ENCODE assay signal across 28 cellular contexts in the genomic region with DNA sequence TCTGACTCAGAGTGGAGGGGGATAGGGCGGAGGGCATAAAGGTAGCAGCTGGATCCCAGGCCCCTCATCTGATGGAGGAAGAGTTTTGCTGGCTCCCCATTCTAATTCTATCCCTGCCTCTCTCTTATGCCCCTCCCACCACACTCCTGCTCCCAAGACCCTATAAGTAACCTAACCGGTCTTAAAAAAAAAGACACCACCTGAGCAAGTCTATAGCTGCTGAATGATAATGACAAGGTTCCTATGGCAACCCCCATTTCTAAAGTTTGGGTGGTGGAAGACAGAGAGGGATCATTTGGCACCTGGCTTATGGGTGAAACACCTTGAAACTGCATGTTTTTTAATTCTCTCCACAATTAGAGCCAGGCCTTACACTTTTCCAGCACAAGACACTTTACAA.
DNase-seq lines count a peak whose midpoint lies in the region; ATAC-seq and TF ChIP-seq lines count a peak whose summit lies in the region.
"Had no signal": no experiment of that assay in that cellular context is flagged by ENCODE, and none has a peak within 500 bp of the region (broad histone marks: within the 10 kb centered on the region; RNA-seq: fewer than 3 reads in every experiment).

No MANE protein-coding gene starts in this region.

- no peaks in the 10 kb centered on the region for H3K9me3 Mint-ChIP-seq in type B pancreatic cell

- 0 out of 2 replicates have a peak overlapping the region, but pooled peaks have one; percentile 45 for H3K27ac ChIP-seq in SJSA1
- no peak overlapping the region for H3K27ac ChIP-seq in iPS DF 6.9 (ENCODE audit: low read length)
- H3K27ac ChIP-seq: 22Rv1, ascending aorta, esophagus squamous epithelium, thoracic aorta had no signal

- peaks cover 49% of the 10 kb centered on the region for H3K4me1 Mint-ChIP-seq in type B pancreatic cell (ENCODE audit: unreplicated experiment)

- no peak overlapping the region for H3K4me3 ChIP-seq in SJSA1
- no peak overlapping the region for H3K4me3 ChIP-seq in iPS DF 6.9 (ENCODE audit: low read length)
- H3K4me3 ChIP-seq: ascending aorta, esophagus squamous epithelium, HAP-1, heart right ventricle, thoracic aorta had no signal

- H3K9me3 ChIP-seq in SJSA1 (replicated peaks) (no peaks in the 10 kb centered on the region), iPS DF 6.9 (ENCODE audit: control insufficient read depth, insufficient read depth, low read length) (no peaks in the 10 kb centered on the region)
- H3K9me3 ChIP-seq: ascending aorta, esophagus squamous epithelium, HAP-1, thoracic aorta had no signal

- peak in 2 of 3 experiments; percentile 16 to 52 for DNase-seq in NCI-H1417 (lab: John Stamatoyannopoulos, UW)
- no peak for DNase-seq in NCI-H1417 treated with DMSO at 0.1 percent for 48 hours (lab: John Stamatoyannopoulos, UW)
- DNase-seq in SJSA1 (ENCODE audit: low read depth in 1 of 2, low spot score in 2 of 2) = no peak
- peak; percentile 86 for DNase-seq in iPS DF 6.9 (ENCODE audit: low read depth, low spot score)
- no peak for DNase-seq in type B pancreatic cell (ENCODE audit: extremely low spot score, unreplicated experiment)
- DNase-seq in AG20443 (ENCODE audit: low spot score) = no peak
- no peak for DNase-seq in NCI-H2081 (lab: John Stamatoyannopoulos, UW)
- DNase-seq: activated CD4-positive, alpha-beta T cell treated with anti-CD3 and anti-CD28 coated beads for 36 hours; activated gamma-delta T cell; activated naive CD8-positive, alpha-beta T cell treated with anti-CD3 and anti-CD28 coated beads, Interleukin-2, amount 10 ng/mL, durations not matched to agents 7 days and 5 days; activated T-cell treated with anti-CD3 and anti-CD28 coated beads, Interleukin-2, amount 50 U/mL, for 1 hour; CD4-positive, CD25-positive, alpha-beta regulatory T cell; esophagus squamous epithelium; foreskin melanocyte; heart right ventricle; natural killer cell; NCI-H1694; NCI-H226; occipital lobe; RPMI8226; stimulated activated naive CD4-positive, alpha-beta T cell treated with Interleukin-2 at 50 U/mL for 16 hours had no signal

- WGBS in iPS DF 6.9 (ENCODE audit: insufficient coverage, insufficient read length) = no CpG with 5 or more reads among the region's 2 CpGs

- peaks cover 20% of the 10 kb centered on the region for H3K36me3 Mint-ChIP-seq in type B pancreatic cell
- H3K36me3 Mint-ChIP-seq: activated naive CD8-positive, alpha-beta T cell treated with anti-CD3 and anti-CD28 coated beads, Interleukin-2, amount 10 ng/mL, durations not matched to agents 7 days and 5 days; CD4-positive, CD25-positive, alpha-beta regulatory T cell; natural killer cell had no signal

- H3K27me3 Mint-ChIP-seq in type B pancreatic cell = no peaks in the 10 kb centered on the region
- H3K27me3 Mint-ChIP-seq: activated naive CD8-positive, alpha-beta T cell treated with anti-CD3 and anti-CD28 coated beads, Interleukin-2, amount 10 ng/mL, durations not matched to agents 7 days and 5 days; CD4-positive, CD25-positive, alpha-beta regulatory T cell had no signal

- H3K4me1 ChIP-seq in SJSA1 (replicated peaks) (peaks cover 39% of the 10 kb centered on the region), iPS DF 6.9 (ENCODE audit: control insufficient read depth, insufficient read depth, low read length) (peaks cover 14% of the 10 kb centered on the region)
- H3K4me1 ChIP-seq: ascending aorta had no signal

- H3K27ac Mint-ChIP-seq in type B pancreatic cell = peak overlapping the region; percentile 89
- H3K27ac Mint-ChIP-seq: activated CD4-positive, alpha-beta T cell treated with anti-CD3 and anti-CD28 coated beads for 36 hours; activated naive CD8-positive, alpha-beta T cell treated with anti-CD3 and anti-CD28 coated beads, Interleukin-2, amount 10 ng/mL, durations not matched to agents 7 days and 5 days; CD4-positive, CD25-positive, alpha-beta regulatory T cell; natural killer cell; T-helper 1 cell treated with Interleukin-12 subunit alpha and Interleukin-12 subunit beta and Interleukin-4 antibody, amounts not matched to agents 30 μg/mL and 1 μg/mL, for 36 hours had no signal

- H3K27me3 ChIP-seq in SJSA1 (replicated peaks) = no peaks in the 10 kb centered on the region
- no peaks in the 10 kb centered on the region for H3K27me3 ChIP-seq in iPS DF 6.9 (ENCODE audit: control insufficient read depth, insufficient read depth, low read length)
- H3K27me3 ChIP-seq: ascending aorta, esophagus squamous epithelium, heart right ventricle had no signal

- no peak for ATAC-seq in HG02763 (IDR thresholded peaks at IDR 0.05; ENCODE audit: unreplicated experiment)
- ATAC-seq: activated CD4-positive, alpha-beta T cell treated with anti-CD3 and anti-CD28 coated beads for 36 hours; heart right ventricle; natural killer cell had no signal

- H3K36me3 ChIP-seq in SJSA1 (no peaks in the 10 kb centered on the region; the same call in 1 of the 2 replicates), iPS DF 6.9 (ENCODE audit: control insufficient read depth, insufficient read depth, low read length) (no peaks in the 10 kb centered on the region)
- H3K36me3 ChIP-seq: ascending aorta, esophagus squamous epithelium, HAP-1, heart right ventricle, thoracic aorta had no signal

- H3K4me3 Mint-ChIP-seq in type B pancreatic cell = peak overlapping the region; percentile 41
- H3K4me3 Mint-ChIP-seq: activated CD4-positive, alpha-beta T cell treated with anti-CD3 and anti-CD28 coated beads for 36 hours; activated naive CD8-positive, alpha-beta T cell treated with anti-CD3 and anti-CD28 coated beads, Interleukin-2, amount 10 ng/mL, durations not matched to agents 7 days and 5 days; CD4-positive, CD25-positive, alpha-beta regulatory T cell; mesothelial cell of epicardium; natural killer cell; T-helper 1 cell treated with Interleukin-12 subunit alpha and Interleukin-12 subunit beta and Interleukin-4 antibody, amounts not matched to agents 30 μg/mL and 1 μg/mL, for 36 hours had no signal

- TF ChIP-seq CTCF in type B pancreatic cell (conservative IDR thresholded peaks at IDR 0.05) = no peak

Comparison
In these comparisons a context has a peak if more than half of its experiments do, and no peak if none do; other contexts are left out.
1. DNase-seq: peak in NCI-H1417 (2 of 3) and iPS DF 6.9 (single experiment); none in NCI-H1417 treated with DMSO at 0.1 percent for 48 hours (single experiment), SJSA1 (0 of 2), type B pancreatic cell (single experiment), AG20443 (single experiment) and NCI-H2081 (0 of 2).